In the genomic region with DNA sequence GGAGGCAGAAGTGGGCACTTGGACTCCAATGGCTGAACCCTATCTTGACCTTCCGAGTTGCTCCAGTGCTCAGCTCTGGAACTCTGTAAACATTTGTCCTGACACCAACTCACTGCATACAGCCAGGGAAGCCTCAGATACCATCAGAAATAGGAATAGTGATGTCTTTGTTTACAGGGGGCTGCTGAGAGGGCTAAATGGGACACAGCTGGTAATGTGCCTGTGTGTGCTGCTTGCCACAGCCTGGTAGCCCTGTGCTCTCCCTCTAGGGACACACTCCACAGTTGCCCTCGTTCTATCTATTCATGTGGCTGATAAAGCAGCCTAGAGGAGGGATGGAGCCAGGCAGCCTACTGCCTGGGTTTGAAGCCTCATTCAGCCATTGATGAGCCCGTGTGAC, we compare ENCODE assay signal across 14 cellular contexts.
A peak's percentile ranks its signal among the peaks of the same experiment; 100 is the strongest.
DNase-seq lines count a peak whose midpoint lies in the region; ATAC-seq and TF ChIP-seq lines count a peak whose summit lies in the region.
"Had no signal": no experiment of that assay in that cellular context is flagged by ENCODE, and none has a peak within 500 bp of the region (broad histone marks: within the 10 kb centered on the region; RNA-seq: fewer than 3 reads in every experiment).

No MANE protein-coding gene starts in this region.

- H3K36me3 ChIP-seq in SK-N-SH (replicated peaks in 1 of 2; ENCODE audit: control insufficient read depth in 1 of 2, insufficient read depth in 2 of 2, low read length in 1 of 2), result no peaks in the 10 kb centered on the region
- no peaks in the 10 kb centered on the region for H3K36me3 ChIP-seq in trophoblast cell (ENCODE audit: control insufficient read depth in 1 of 2, insufficient read depth in 2 of 2, low read length in 2 of 2)
- no peaks in the 10 kb centered on the region for H3K36me3 ChIP-seq in body of pancreas (replicated peaks in 1 of 2; ENCODE audit: insufficient read depth in 1 of 2, low read depth in 2 of 2)

- no peaks in the 10 kb centered on the region for H3K9me2 ChIP-seq in SK-N-SH

- peaks cover 10% of the 10 kb centered on the region for H3K79me1 ChIP-seq in trophoblast cell (ENCODE audit: low read length)

- no peak overlapping the region for H3K23ac ChIP-seq in trophoblast cell (ENCODE audit: low read length)

- H3K18ac ChIP-seq in trophoblast cell (ENCODE audit: low read length), result no peak overlapping the region

- no peaks in the 10 kb centered on the region for H4K20me1 ChIP-seq in SK-N-SH (ENCODE audit: insufficient read depth)

- POLR2A ChIA-PET in SK-N-SH (lab: Yijun Ruan, JAX), result interaction anchor here (1.0 kb wide), 1 partner anchor 22 kb away, joined by 4 read pairs; no protein-coding TSS in a partner anchor

- H3K9me3 ChIP-seq in SK-N-SH, result no peaks in the 10 kb centered on the region
- H3K9me3 ChIP-seq in trophoblast cell (ENCODE audit: insufficient read depth, low read depth, low read length), result peaks cover 3% of the 10 kb centered on the region
- H3K9me3 ChIP-seq in body of pancreas, result no peaks in the 10 kb centered on the region

- H3K79me2 ChIP-seq in SK-N-SH (ENCODE audit: insufficient read depth) (no peaks in the 10 kb centered on the region), trophoblast cell (ENCODE audit: control insufficient read depth, insufficient read depth, low read length, poor library complexity) (no peaks in the 10 kb centered on the region)

- H3K4ac ChIP-seq in trophoblast cell (ENCODE audit: low read depth, low read length), result no peak overlapping the region

- peak in 1 of 2 experiments; percentile 32; a peak in 1 of 4 replicates for TF ChIP-seq EP300 in SK-N-SH (IDR thresholded peaks at IDR 0.05; ENCODE audit: borderline replicate concordance in 1 of 2, low read depth in 1 of 2, low read length in 1 of 2)

- CTCF ChIA-PET in SK-N-SH (lab: Yijun Ruan, JAX), result no interaction called here

- 0 out of 2 replicates have a peak, but pooled peaks have one; percentile 18 for TF ChIP-seq RAD21 in SK-N-SH (IDR thresholded peaks at IDR 0.05; ENCODE audit: low read length)

- DNase-seq in SK-N-SH, result peak; percentile 62
- peak; percentile 64 for DNase-seq in islet precursor cell
- DNase-seq in trophoblast cell, result no peak
- no peak for DNase-seq in body of pancreas
- no peak for DNase-seq in DMS79 (lab: John Stamatoyannopoulos, UW)
- DNase-seq: 8988T; CD4-positive, alpha-beta memory T cell; DMS79 treated with DMSO at 0.1 percent for 48 hours; EL; GM23248; H7 had no signal

- H3K4me2 ChIP-seq in SK-N-SH (no peak overlapping the region), trophoblast cell (ENCODE audit: low read length) (no peak overlapping the region)

- H2AFZ ChIP-seq in SK-N-SH (ENCODE audit: low read depth) (no peak overlapping the region), trophoblast cell (ENCODE audit: insufficient read depth, low read length, poor library complexity) (no peak overlapping the region)
- H2AFZ ChIP-seq: GM23248 had no signal

- no peak overlapping the region for H4K8ac ChIP-seq in trophoblast cell (ENCODE audit: low read depth, low read length)

- ATAC-seq in SK-N-SH treated with all-trans-retinoic acid at 6 μM for 48 hours, result no peak
- no peak for ATAC-seq in body of pancreas
- ATAC-seq in GM18502 (IDR thresholded peaks at IDR 0.05; ENCODE audit: poor library complexity, unreplicated experiment), result no peak

- no peak for TF ChIP-seq POLR2A in body of pancreas (IDR thresholded peaks at IDR 0.05)

- H3K4me3 ChIP-seq in SK-N-SH (ENCODE audit: low read depth in 2 of 2, low read length in 1 of 2) (no peak overlapping the region), trophoblast cell (ENCODE audit: low read depth, low read length) (no peak overlapping the region), body of pancreas (no peak overlapping the region)
- H3K4me3 ChIP-seq: GM23248 had no signal

- H3F3A ChIP-seq in SK-N-SH (replicated peaks; ENCODE audit: insufficient read depth), result peaks cover 4% of the 10 kb centered on the region

- H2BK120ac ChIP-seq in trophoblast cell (ENCODE audit: insufficient read depth, low read length, poor library complexity), result no peak overlapping the region

- H3K14ac ChIP-seq in trophoblast cell (ENCODE audit: low read length), result no peak overlapping the region

- no peak overlapping the region for H4K12ac ChIP-seq in trophoblast cell (ENCODE audit: low read depth, low read length)

- WGBS in SK-N-SH (ENCODE audit: low lambda C conversion rate), result 36% methylated on average over 3 of the region's 3 CpGs
- WGBS in trophoblast cell (ENCODE audit: extremely low coverage, insufficient coverage, insufficient read length), result no CpG with 5 or more reads among the region's 3 CpGs
- 49 to 67% methylated on average over 3 of the region's 3 CpGs for WGBS in body of pancreas, 2 donors

- H4K91ac ChIP-seq in trophoblast cell (ENCODE audit: low read depth, low read length), result no peak overlapping the region

- no peak for TF ChIP-seq CTCF in SK-N-SH (IDR thresholded peaks at IDR 0.05)
- no peak for TF ChIP-seq CTCF in body of pancreas (IDR thresholded peaks at IDR 0.05)

- H3K4me1 ChIP-seq in SK-N-SH (ENCODE audit: control insufficient read depth in 1 of 2, insufficient read depth in 2 of 2, low read depth in 1 of 2, low read length in 1 of 2) (peaks cover 5 to 32% of the 10 kb centered on the region in 2 experiments; a peak in 2 of 4 replicates), trophoblast cell (ENCODE audit: control insufficient read depth in 1 of 2, insufficient read depth in 2 of 2, low read length in 2 of 2) (peaks cover 15 to 16% of the 10 kb centered on the region in 2 experiments), body of pancreas (peaks cover 11% of the 10 kb centered on the region)

- H3K9ac ChIP-seq in SK-N-SH (no peak overlapping the region), trophoblast cell (ENCODE audit: low read length) (no peak overlapping the region)
- H3K9ac ChIP-seq: GM23248 had no signal

- peak overlapping the region in 1 of 2 experiments; percentile 89; a peak in 1 of 4 replicates for H3K27ac ChIP-seq in SK-N-SH (ENCODE audit: low read depth in 2 of 2, low read length in 1 of 2)
- no peak overlapping the region for H3K27ac ChIP-seq in trophoblast cell (ENCODE audit: low read depth, low read length)
- H3K27ac ChIP-seq in body of pancreas, result no peak overlapping the region
- H3K27ac ChIP-seq: C4-2B, GM23248 had no signal

- no peak overlapping the region for H2BK5ac ChIP-seq in trophoblast cell (ENCODE audit: low read depth, low read length, poor library complexity)

- H3K27me3 ChIP-seq in SK-N-SH (ENCODE audit: insufficient read depth) (no peaks in the 10 kb centered on the region), trophoblast cell (ENCODE audit: insufficient read depth, low read length) (no peaks in the 10 kb centered on the region), body of pancreas (no peaks in the 10 kb centered on the region)

- intact Hi-C loops in body of pancreas (cut with DNase I), result no loop called here

- H2AK5ac ChIP-seq in trophoblast cell (ENCODE audit: low read length), result no peak overlapping the region

- peak overlapping the region; percentile 32 for H2BK12ac ChIP-seq in trophoblast cell (ENCODE audit: low read length)

TF ChIP-seq in SK-N-SH, 30 proteins besides CTCF, POLR2A, EP300 and RAD21:
- TF ChIP-seq GATA2 (CRISPR knock-in tag; IDR thresholded peaks at IDR 0.05) (peak; percentile 30; the same call in 1 of the 2 replicates), TCF12 (IDR thresholded peaks at IDR 0.05) (no peak)
TF ChIP-seq in SK-N-SH: peak in this region for 1.

TF ChIP-seq in SK-N-SH treated with all-trans-retinoic acid at 6 μM for 48 hours, 23 proteins besides CTCF, POLR2A, EP300 and RAD21 (continues in another document):
- TF ChIP-seq SNAI2 (CRISPR knock-in tag; IDR thresholded peaks at IDR 0.05) (no peak), OSR1 (CRISPR knock-in tag; IDR thresholded peaks at IDR 0.05) (no peak), BACH2 (CRISPR knock-in tag; IDR thresholded peaks at IDR 0.05; ENCODE audit: borderline replicate concordance) (no peak), TCF4 (CRISPR knock-in tag; IDR thresholded peaks at IDR 0.05; ENCODE audit: borderline replicate concordance) (no peak; the same call in 1 of the 2 replicates), RARB (CRISPR knock-in tag; IDR thresholded peaks at IDR 0.05) (no peak), ZC3H10 (CRISPR knock-in tag; IDR thresholded peaks at IDR 0.05) (no peak)
- TF ChIP-seq, protein P1, sequence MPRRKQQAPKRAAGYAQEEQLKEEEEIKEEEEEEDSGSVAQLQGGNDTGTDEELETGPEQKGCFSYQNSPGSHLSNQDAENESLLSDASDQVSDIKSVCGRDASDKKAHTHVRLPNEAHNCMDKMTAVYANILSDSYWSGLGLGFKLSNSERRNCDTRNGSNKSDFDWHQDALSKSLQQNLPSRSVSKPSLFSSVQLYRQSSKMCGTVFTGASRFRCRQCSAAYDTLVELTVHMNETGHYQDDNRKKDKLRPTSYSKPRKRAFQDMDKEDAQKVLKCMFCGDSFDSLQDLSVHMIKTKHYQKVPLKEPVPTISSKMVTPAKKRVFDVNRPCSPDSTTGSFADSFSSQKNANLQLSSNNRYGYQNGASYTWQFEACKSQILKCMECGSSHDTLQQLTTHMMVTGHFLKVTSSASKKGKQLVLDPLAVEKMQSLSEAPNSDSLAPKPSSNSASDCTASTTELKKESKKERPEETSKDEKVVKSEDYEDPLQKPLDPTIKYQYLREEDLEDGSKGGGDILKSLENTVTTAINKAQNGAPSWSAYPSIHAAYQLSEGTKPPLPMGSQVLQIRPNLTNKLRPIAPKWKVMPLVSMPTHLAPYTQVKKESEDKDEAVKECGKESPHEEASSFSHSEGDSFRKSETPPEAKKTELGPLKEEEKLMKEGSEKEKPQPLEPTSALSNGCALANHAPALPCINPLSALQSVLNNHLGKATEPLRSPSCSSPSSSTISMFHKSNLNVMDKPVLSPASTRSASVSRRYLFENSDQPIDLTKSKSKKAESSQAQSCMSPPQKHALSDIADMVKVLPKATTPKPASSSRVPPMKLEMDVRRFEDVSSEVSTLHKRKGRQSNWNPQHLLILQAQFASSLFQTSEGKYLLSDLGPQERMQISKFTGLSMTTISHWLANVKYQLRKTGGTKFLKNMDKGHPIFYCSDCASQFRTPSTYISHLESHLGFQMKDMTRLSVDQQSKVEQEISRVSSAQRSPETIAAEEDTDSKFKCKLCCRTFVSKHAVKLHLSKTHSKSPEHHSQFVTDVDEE (CRISPR knock-in tag; IDR thresholded peaks at IDR 0.05), result no peak
- TF ChIP-seq, protein P2, sequence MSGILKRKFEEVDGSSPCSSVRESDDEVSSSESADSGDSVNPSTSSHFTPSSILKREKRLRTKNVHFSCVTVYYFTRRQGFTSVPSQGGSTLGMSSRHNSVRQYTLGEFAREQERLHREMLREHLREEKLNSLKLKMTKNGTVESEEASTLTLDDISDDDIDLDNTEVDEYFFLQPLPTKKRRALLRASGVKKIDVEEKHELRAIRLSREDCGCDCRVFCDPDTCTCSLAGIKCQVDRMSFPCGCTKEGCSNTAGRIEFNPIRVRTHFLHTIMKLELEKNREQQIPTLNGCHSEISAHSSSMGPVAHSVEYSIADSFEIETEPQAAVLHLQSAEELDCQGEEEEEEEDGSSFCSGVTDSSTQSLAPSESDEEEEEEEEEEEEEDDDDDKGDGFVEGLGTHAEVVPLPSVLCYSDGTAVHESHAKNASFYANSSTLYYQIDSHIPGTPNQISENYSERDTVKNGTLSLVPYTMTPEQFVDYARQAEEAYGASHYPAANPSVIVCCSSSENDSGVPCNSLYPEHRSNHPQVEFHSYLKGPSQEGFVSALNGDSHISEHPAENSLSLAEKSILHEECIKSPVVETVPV (CRISPR knock-in tag; IDR thresholded peaks at IDR 0.05), result no peak

Comparison
In these comparisons a context has a peak if more than half of its experiments do, and no peak if none do; other contexts are left out.
1. DNase-seq: peak in SK-N-SH (single experiment) and islet precursor cell (single experiment); none in trophoblast cell (0 of 2), body of pancreas (0 of 4) and DMS79 (single experiment).